Comparison of ENCODE assay signal across 12 cellular contexts in the genomic region with DNA sequence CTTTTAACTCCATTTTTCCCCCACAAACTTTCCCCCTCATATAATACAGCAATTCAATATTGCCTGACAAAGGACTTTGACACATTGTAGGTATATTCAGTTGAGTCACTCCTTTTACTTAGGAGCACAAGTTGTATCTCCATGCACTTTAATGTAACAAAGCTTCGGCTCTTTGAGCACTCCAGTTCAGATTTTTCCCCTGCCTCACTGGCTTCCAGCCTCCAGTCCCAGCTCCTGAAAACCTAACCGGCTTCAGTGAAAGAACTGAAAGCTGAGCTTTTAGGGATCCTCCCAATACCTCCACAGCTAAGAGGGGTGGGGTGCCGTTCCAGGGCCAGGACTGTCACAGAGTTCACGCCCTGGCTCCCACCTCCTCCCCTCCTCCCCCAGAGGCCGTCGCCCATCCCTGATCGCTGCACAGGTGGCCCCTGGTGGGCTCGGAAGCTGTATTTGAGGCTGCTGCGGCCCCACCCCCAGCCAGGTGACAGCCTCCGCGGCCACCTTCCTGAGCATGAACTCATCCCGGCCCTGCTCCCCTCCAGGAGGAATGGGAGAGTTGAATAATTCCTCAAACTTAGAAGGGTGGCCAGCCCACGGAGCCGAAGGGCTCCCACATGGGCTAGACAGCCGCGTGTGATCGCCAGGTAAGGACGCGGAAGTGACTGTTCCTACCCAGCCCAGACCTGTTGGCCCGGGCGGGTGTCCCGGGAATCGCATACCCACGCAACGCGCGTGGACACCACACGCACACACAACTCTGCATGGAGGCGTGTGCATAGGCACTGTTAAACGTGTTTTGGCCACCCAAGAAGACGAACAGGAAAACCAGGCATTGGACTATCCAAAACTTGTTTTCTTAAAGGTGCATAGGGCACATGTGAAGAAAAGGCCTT. TPM values are rescaled to one million over a fixed set of nuclear protein-coding genes. Genes with fewer than 3 reads are reported as not detected.
DNase-seq lines count a peak whose midpoint lies in the region; ATAC-seq, FAIRE-seq and TF ChIP-seq lines count a peak whose summit lies in the region.
"Had no signal": no experiment of that assay in that cellular context is flagged by ENCODE, and none has a peak within 500 bp of the region (broad histone marks: within the 10 kb centered on the region; RNA-seq: fewer than 3 reads in every experiment).

No MANE protein-coding gene starts in this region.

- FAIRE-seq in pancreas (lab: Jason Lieb, UNC): no peak
- FAIRE-seq: RCC 7860 had no signal

- H3K27ac Mint-ChIP-seq in glutamatergic neuron (ENCODE audit: unreplicated experiment): no peak overlapping the region
- no peak overlapping the region for H3K27ac Mint-ChIP-seq in activated CD4-positive, alpha-beta T cell treated with anti-CD3 and anti-CD28 coated beads, Interleukin-2, amount 10 ng/mL, durations not matched to agents 24 days and 14 days

- peak; percentile 18 to 46 (median 33) for ATAC-seq in pancreas

- H3K9me3 ChIP-seq in pancreas: no peaks in the 10 kb centered on the region

- peaks cover 12% of the 10 kb centered on the region for H3K27me3 Mint-ChIP-seq in glutamatergic neuron (ENCODE audit: unreplicated experiment)
- H3K27me3 Mint-ChIP-seq in activated CD4-positive, alpha-beta T cell treated with anti-CD3 and anti-CD28 coated beads, Interleukin-2, amount 10 ng/mL, durations not matched to agents 24 days and 14 days: peaks cover 62% of the 10 kb centered on the region

- H3K4me1 ChIP-seq in pancreas: no peaks in the 10 kb centered on the region

- 2 to 3% methylated on average over 31 of the region's 31 CpGs for WGBS in pancreas, 2 donors

- H3K27ac ChIP-seq in pancreas: peak overlapping the region in 1 of 4 donors; percentile 25

- intact Hi-C loops in pancreas (cut with DNase I): loop anchor here in 1 of 3 donors (10.0 kb wide), 1 partner anchor 88 kb away; no protein-coding TSS in a partner anchor
- intact Hi-C loops in activated CD4-positive, alpha-beta T cell treated with anti-CD3 and anti-CD28 coated beads, Interleukin-2, amount 10 ng/mL, durations not matched to agents 24 days and 14 days (cut with micrococcal nuclease): loop anchor here (10.0 kb wide), 1 partner anchor 188 kb away; no protein-coding TSS in a partner anchor

- H3K36me3 Mint-ChIP-seq in glutamatergic neuron (ENCODE audit: unreplicated experiment): peaks cover 10% of the 10 kb centered on the region
- no peaks in the 10 kb centered on the region for H3K36me3 Mint-ChIP-seq in activated CD4-positive, alpha-beta T cell treated with anti-CD3 and anti-CD28 coated beads, Interleukin-2, amount 10 ng/mL, durations not matched to agents 24 days and 14 days (ENCODE audit: low read depth)

- H3K27me3 ChIP-seq in pancreas: no peaks in the 10 kb centered on the region

- H3K9me3 Mint-ChIP-seq in glutamatergic neuron (ENCODE audit: unreplicated experiment): peaks cover 3% of the 10 kb centered on the region
- H3K9me3 Mint-ChIP-seq in activated CD4-positive, alpha-beta T cell treated with anti-CD3 and anti-CD28 coated beads, Interleukin-2, amount 10 ng/mL, durations not matched to agents 24 days and 14 days: no peaks in the 10 kb centered on the region

- TF ChIP-seq CTCF in glutamatergic neuron (IDR thresholded peaks at IDR 0.05; ENCODE audit: partially characterized antibody, unreplicated experiment) (no peak), pancreas (IDR thresholded peaks at IDR 0.05) (no peak)

- peak overlapping the region; percentile 83 for H3K4me3 Mint-ChIP-seq in glutamatergic neuron (ENCODE audit: unreplicated experiment)
- no peak overlapping the region for H3K4me3 Mint-ChIP-seq in activated CD4-positive, alpha-beta T cell treated with anti-CD3 and anti-CD28 coated beads, Interleukin-2, amount 10 ng/mL, durations not matched to agents 24 days and 14 days

- H3K4me1 Mint-ChIP-seq in glutamatergic neuron (ENCODE audit: low read depth, unreplicated experiment): no peaks in the 10 kb centered on the region
- peaks cover 11% of the 10 kb centered on the region for H3K4me1 Mint-ChIP-seq in activated CD4-positive, alpha-beta T cell treated with anti-CD3 and anti-CD28 coated beads, Interleukin-2, amount 10 ng/mL, durations not matched to agents 24 days and 14 days

- no peaks in the 10 kb centered on the region for H3K36me3 ChIP-seq in pancreas

- peak; percentile 5 for DNase-seq in DMS79 (lab: John Stamatoyannopoulos, UW)
- peak; percentile 88 for DNase-seq in NCI-H69 (lab: John Stamatoyannopoulos, UW)
- no peak for DNase-seq in glutamatergic neuron
- DNase-seq in pancreas: peak in 5 of 6 donors; percentile 18 to 71 (median 31)
- no peak for DNase-seq in AML-193 (lab: John Stamatoyannopoulos, UW)
- DNase-seq in GF-D8 (lab: John Stamatoyannopoulos, UW): no peak
- no peak for DNase-seq in activated CD4-positive, alpha-beta T cell treated with anti-CD3 and anti-CD28 coated beads, Interleukin-2, amount 10 ng/mL, durations not matched to agents 24 days and 14 days
- no peak for DNase-seq in NCI-H2227 treated with DMSO at 0.1 percent for 48 hours (lab: John Stamatoyannopoulos, UW)
- DNase-seq: DND-41, left cardiac atrium, NCI-H1048 had no signal

- H3K4me3 ChIP-seq in pancreas: peak overlapping the region; percentile 70 to 87 (median 76)

RNA-seq across cellular contexts. Expression of gene MYO5B, which starts 1.8 kb away (rescaled TPM):
- 2.7 TPM for total RNA-seq in glutamatergic neuron (ENCODE audit: unreplicated experiment)
- 10 to 100 TPM; 11.4 to 25.3 (median 14.3) TPM for total RNA-seq in pancreas
- 1 to 10 TPM; 6.2 to 8.0 TPM for polyA plus RNA-seq in pancreas
- total RNA-seq in activated CD4-positive, alpha-beta T cell treated with anti-CD3 and anti-CD28 coated beads, Interleukin-2, amount 10 ng/mL, durations not matched to agents 24 days and 14 days: 0.07 and 0.14 TPM in 2 replicates

Comparison
In these comparisons a context has a peak if more than half of its experiments do, and no peak if none do; other contexts are left out.
1. DNase-seq: peak in DMS79 (single experiment), NCI-H69 (single experiment) and pancreas (5 of 6); none in glutamatergic neuron (single experiment), AML-193 (0 of 2), GF-D8 (single experiment), activated CD4-positive, alpha-beta T cell treated with anti-CD3 and anti-CD28 coated beads, Interleukin-2, amount 10 ng/mL, durations not matched to agents 24 days and 14 days (single experiment) and NCI-H2227 treated with DMSO at 0.1 percent for 48 hours (single experiment).